In the genomic region with DNA sequence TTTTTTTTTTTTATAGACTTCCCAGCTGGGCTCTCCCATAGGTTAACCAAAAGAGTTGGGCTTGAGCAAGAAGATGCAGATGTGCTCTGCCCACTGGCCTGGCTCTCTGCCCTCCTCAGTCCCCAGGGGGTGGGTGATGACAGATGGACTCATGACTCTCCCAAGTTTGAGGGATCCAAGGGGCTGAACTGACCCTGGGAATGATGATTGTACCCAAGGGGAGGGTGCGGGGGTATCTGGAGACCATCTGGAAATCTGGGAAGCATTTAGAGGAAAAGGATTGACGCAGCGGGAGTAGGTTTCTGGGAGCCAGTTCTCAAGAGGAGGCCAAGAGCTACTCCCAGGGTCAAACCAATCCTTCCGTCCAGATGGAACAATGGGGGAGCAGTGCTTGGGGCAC, we compare ENCODE assay signal across 16 cellular contexts.
DNase-seq lines count a peak whose midpoint lies in the region; ATAC-seq and TF ChIP-seq lines count a peak whose summit lies in the region.
"Had no signal": no experiment of that assay in that cellular context is flagged by ENCODE, and none has a peak within 500 bp of the region (broad histone marks: within the 10 kb centered on the region; RNA-seq: fewer than 3 reads in every experiment).

No MANE protein-coding gene starts in this region.

- DNase-seq in AG10803 (ENCODE audit: low read depth) (peak; percentile 86), DMS 273 (lab: John Stamatoyannopoulos, UW; ENCODE audit: unreplicated experiment) (peak; percentile 28), coronary artery (ENCODE audit: low spot score) (peak; percentile 33), left lobe of liver (ENCODE audit: low spot score) (peak; percentile 12), NOMO-1 treated with dmso at 0.1 percent for 144 hours (lab: John Stamatoyannopoulos, UW; ENCODE audit: unreplicated experiment) (no peak)
- DNase-seq in stimulated activated CD4-positive, alpha-beta T cell treated with anti-CD3 and anti-CD28 coated beads, Interleukin-2, amount 100 ng/mL, for 24 hours: no peak
- no peak for DNase-seq in T-helper 2 cell treated with Interferon-gamma antibody and Interleukin-4, amounts not matched to agents 5 μg/mL and 100 μg/mL, for 36 hours (ENCODE audit: low spot score)
- DNase-seq: AML-193; Caco-2; CD8-positive, alpha-beta memory T cell; GOT3 had no signal

- no peak overlapping the region for H3K27ac Mint-ChIP-seq in T-helper 2 cell treated with Interferon-gamma antibody and Interleukin-4, amounts not matched to agents 5 μg/mL and 100 μg/mL, for 36 hours
- H3K27ac Mint-ChIP-seq: CD8-positive, alpha-beta memory T cell had no signal

- TF ChIP-seq CTCF in AG10803 (conservative IDR thresholded peaks at IDR 0.05; ENCODE audit: low read length) (no peak), coronary artery (IDR thresholded peaks at IDR 0.05) (no peak)

- H3K9me3 Mint-ChIP-seq in T-helper 2 cell treated with Interferon-gamma antibody and Interleukin-4, amounts not matched to agents 5 μg/mL and 100 μg/mL, for 36 hours: no peaks in the 10 kb centered on the region

- H3K4me3 ChIP-seq in AG10803 (ENCODE audit: low read length): no peak overlapping the region
- H3K4me3 ChIP-seq in coronary artery: no peak overlapping the region
- H3K4me3 ChIP-seq: A549, BLaER1, GM12878, HAP-1 had no signal

- H3K4me3 Mint-ChIP-seq in T-helper 2 cell treated with Interferon-gamma antibody and Interleukin-4, amounts not matched to agents 5 μg/mL and 100 μg/mL, for 36 hours: no peak overlapping the region
- H3K4me3 Mint-ChIP-seq: CD8-positive, alpha-beta memory T cell had no signal

- H3K4me1 Mint-ChIP-seq in T-helper 2 cell treated with Interferon-gamma antibody and Interleukin-4, amounts not matched to agents 5 μg/mL and 100 μg/mL, for 36 hours (ENCODE audit: low read depth): no peaks in the 10 kb centered on the region
- H3K4me1 Mint-ChIP-seq: CD8-positive, alpha-beta memory T cell had no signal

- no peaks in the 10 kb centered on the region for H3K27me3 Mint-ChIP-seq in T-helper 2 cell treated with Interferon-gamma antibody and Interleukin-4, amounts not matched to agents 5 μg/mL and 100 μg/mL, for 36 hours (ENCODE audit: low read depth)

- no peak overlapping the region for H3K27ac ChIP-seq in coronary artery
- H3K27ac ChIP-seq: A549, BLaER1, HL-60 had no signal

- H3K36me3 Mint-ChIP-seq in T-helper 2 cell treated with Interferon-gamma antibody and Interleukin-4, amounts not matched to agents 5 μg/mL and 100 μg/mL, for 36 hours (ENCODE audit: low read depth): no peaks in the 10 kb centered on the region
- H3K36me3 Mint-ChIP-seq: CD8-positive, alpha-beta memory T cell had no signal

- ATAC-seq in left lobe of liver: no peak
- ATAC-seq: A549, GM12878 had no signal

Comparison
In these comparisons a context has a peak if more than half of its experiments do, and no peak if none do; other contexts are left out.
1. DNase-seq: peak in AG10803 (single experiment), DMS 273 (single experiment), coronary artery (single experiment) and left lobe of liver (single experiment); none in stimulated activated CD4-positive, alpha-beta T cell treated with anti-CD3 and anti-CD28 coated beads, Interleukin-2, amount 100 ng/mL, for 24 hours (0 of 2), T-helper 2 cell treated with Interferon-gamma antibody and Interleukin-4, amounts not matched to agents 5 μg/mL and 100 μg/mL, for 36 hours (single experiment) and NOMO-1 treated with dmso at 0.1 percent for 144 hours (single experiment).